ENCODE assay signal across 17 cellular contexts in genomic region chr2:239337877-239338484, GRCh38.
DNase-seq lines count a peak whose midpoint lies in the region; FAIRE-seq and TF ChIP-seq lines count a peak whose summit lies in the region.
"Had no signal": no experiment of that assay in that cellular context is flagged by ENCODE, and none has a peak within 500 bp of the region (broad histone marks: within the 10 kb centered on the region; RNA-seq: fewer than 3 reads in every experiment).

No MANE protein-coding gene starts in this region.

- H3K4me1 Mint-ChIP-seq in immature natural killer cell: peaks cover 41 to 55% of the 10 kb centered on the region in 2 donors

- intact Hi-C loops in transverse colon (cut with DNase I; ENCODE audit: low total_unique reads): no loop called here

- in situ Hi-C loops in transverse colon (cut with MboI; ENCODE audit: low pct_ligation_motif_present in 1 of 4, low pct_unique_long_range_greater_than_20kb in 1 of 4, low sequenced_read_pairs in 3 of 4): no loop called here

- H3K27me3 Mint-ChIP-seq in immature natural killer cell (ENCODE audit: low read depth in 3 of 3): peaks cover 4 to 15% (median 13%) of the 10 kb centered on the region in 3 donors
- H3K27me3 Mint-ChIP-seq: naive thymus-derived CD8-positive, alpha-beta T cell had no signal

- peak overlapping the region; percentile 11 to 96 (median 30) for H3K27ac ChIP-seq in transverse colon
- H3K27ac ChIP-seq: brain microvascular endothelial cell, skin epidermis had no signal

- no peaks in the 10 kb centered on the region for H3K27me3 ChIP-seq in transverse colon
- H3K27me3 ChIP-seq: brain microvascular endothelial cell, Peyer's patch had no signal

- TF ChIP-seq EP300 in transverse colon (IDR thresholded peaks at IDR 0.05; ENCODE audit: low read depth): no peak

- no peaks in the 10 kb centered on the region for H3K9me3 ChIP-seq in transverse colon
- H3K9me3 ChIP-seq: Peyer's patch had no signal

- DNase-seq in NCI-H2081 (lab: John Stamatoyannopoulos, UW): peak; percentile 11 to 60
- DNase-seq in NCI-H2081 treated with DMSO at 0.1 percent for 48 hours (lab: John Stamatoyannopoulos, UW): no peak
- peak; percentile 28 for DNase-seq in NCI-H69 (lab: John Stamatoyannopoulos, UW)
- DNase-seq in immature natural killer cell: no peak
- DNase-seq in transverse colon: peak; percentile 44
- no peak for DNase-seq in AG20443 (ENCODE audit: low spot score)
- no peak for DNase-seq in urothelium cell line (ENCODE audit: low spot score)
- DNase-seq in activated effector memory CD4-positive, alpha-beta T cell treated with Interleukin-2 at 50 U/mL for 16 hours: no peak
- DNase-seq: activated CD4-positive, alpha-beta T cell treated with anti-CD3 and anti-CD28 coated beads, Interleukin-2, amount 50 U/mL, for 48 hours; brain microvascular endothelial cell; effector CD8-positive, alpha-beta T cell; foreskin melanocyte; kidney; naive thymus-derived CD8-positive, alpha-beta T cell; NCI-H2227 treated with DMSO at 0.1 percent for 48 hours had no signal

- peaks cover 0 to 26% (median 9%) of the 10 kb centered on the region in 4 donors for H3K4me1 ChIP-seq in transverse colon

- 60 to 76% methylated on average over 3 to 15 of the region's 15 CpGs for WGBS in transverse colon (ENCODE audit: low coverage in 1 of 2), 2 donors

- peaks cover 0 to 2% (median 0%) of the 10 kb centered on the region in 6 donors for H3K9me3 Mint-ChIP-seq in immature natural killer cell

- TF ChIP-seq CTCF in transverse colon (IDR thresholded peaks at IDR 0.05): no peak

- TF ChIP-seq POLR2A in transverse colon (IDR thresholded peaks at IDR 0.05): no peak

- FAIRE-seq in urothelium cell line (lab: Jason Lieb, UNC): no peak
- FAIRE-seq: kidney had no signal

- H3K4me3 Mint-ChIP-seq in immature natural killer cell: peak overlapping the region in 3 of 5 donors; percentile 13 to 42 (median 28)
- H3K4me3 Mint-ChIP-seq: naive thymus-derived CD8-positive, alpha-beta T cell had no signal

- no peaks in the 10 kb centered on the region for H3K36me3 ChIP-seq in transverse colon
- H3K36me3 ChIP-seq: brain microvascular endothelial cell, Peyer's patch had no signal

- H3K27ac Mint-ChIP-seq in immature natural killer cell: peak overlapping the region in 1 of 6 donors; percentile 2

- peaks cover 5 to 20% (median 15%) of the 10 kb centered on the region in 3 donors for H3K36me3 Mint-ChIP-seq in immature natural killer cell

- no peak overlapping the region for H3K4me3 ChIP-seq in transverse colon
- H3K4me3 ChIP-seq: Peyer's patch, skin epidermis had no signal

Comparison
In these comparisons a context has a peak if more than half of its experiments do, and no peak if none do; other contexts are left out.
1. DNase-seq: peak in NCI-H2081 (2 of 2), NCI-H69 (single experiment) and transverse colon (single experiment); none in NCI-H2081 treated with DMSO at 0.1 percent for 48 hours (single experiment), immature natural killer cell (0 of 3), AG20443 (single experiment), urothelium cell line (single experiment) and activated effector memory CD4-positive, alpha-beta T cell treated with Interleukin-2 at 50 U/mL for 16 hours (single experiment).